In the genomic region with DNA sequence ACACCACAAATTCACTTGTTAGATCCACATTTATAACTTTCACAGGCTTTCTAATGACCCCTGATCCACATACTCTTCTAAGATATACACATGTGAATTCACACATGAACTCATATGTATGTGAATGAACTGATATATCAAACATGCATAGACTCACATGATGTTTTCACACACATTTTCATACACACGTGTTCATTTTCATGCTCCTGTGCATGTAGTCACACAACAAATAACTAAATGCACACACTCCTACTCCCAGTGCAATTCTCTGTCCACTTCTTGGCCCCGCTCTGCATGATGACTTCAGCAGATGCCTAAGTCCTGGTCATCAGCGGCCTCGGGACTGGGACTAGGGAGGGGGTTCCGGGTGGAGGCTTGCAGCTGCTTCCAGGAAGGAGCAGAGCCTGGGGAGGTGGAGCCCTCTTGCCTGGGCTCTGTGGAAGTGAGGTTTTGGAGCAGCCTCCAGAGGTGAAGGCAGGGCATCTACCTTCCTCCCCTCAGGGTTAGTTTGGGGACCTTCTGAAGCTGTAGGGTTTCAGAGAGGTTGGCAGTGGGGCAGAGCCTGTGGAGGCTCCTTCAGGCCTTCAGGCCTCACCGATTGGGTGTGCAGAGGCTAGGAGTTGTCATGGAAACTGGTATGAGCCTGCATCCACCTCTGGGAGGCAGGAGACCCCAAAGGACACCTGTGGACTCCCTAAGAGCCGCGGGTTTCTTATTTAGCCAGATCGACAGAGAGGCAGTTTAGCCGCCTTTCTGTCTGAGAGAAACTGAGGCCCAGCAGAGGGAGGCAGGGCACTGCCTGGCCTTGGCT, we compare ENCODE assay signal across 8 cellular contexts. TPM values are rescaled to one million over a fixed set of nuclear protein-coding genes. Genes with fewer than 3 reads are reported as not detected.
DNase-seq lines count a peak whose midpoint lies in the region; ATAC-seq, FAIRE-seq and TF ChIP-seq lines count a peak whose summit lies in the region.

No MANE protein-coding gene starts in this region.

- ATAC-seq in naive thymus-derived CD8-positive, alpha-beta T cell: no peak
- ATAC-seq in HG03460 (IDR thresholded peaks at IDR 0.05; ENCODE audit: unreplicated experiment): no peak

- DNase-seq in D721Med (ENCODE audit: insufficient read length, low spot score): no peak
- peak; percentile 26 for DNase-seq in T1000 (lab: John Stamatoyannopoulos, UW)
- DNase-seq in fibroblast of gingiva (ENCODE audit: low read depth): peak; percentile 92
- no peak for DNase-seq in naive thymus-derived CD8-positive, alpha-beta T cell
- DNase-seq in DMS79 (lab: John Stamatoyannopoulos, UW): no peak
- no peak for DNase-seq in DMS114 treated with DMSO at 0.1 percent for 48 hours (lab: John Stamatoyannopoulos, UW; ENCODE audit: unreplicated experiment)
- no peak for DNase-seq in stimulated activated CD8-positive, alpha-beta memory T cell treated with anti-CD3 and anti-CD28 coated beads, Interleukin-4, amount 100 ng/mL, for 48 hours

- no peak for TF ChIP-seq CTCF in D721Med (IDR thresholded peaks at IDR 0.05; ENCODE audit: insufficient read depth, missing control alignments)

- H3K27me3 Mint-ChIP-seq in naive thymus-derived CD8-positive, alpha-beta T cell: no peaks in the 10 kb centered on the region

- peaks cover 0 to 9% (median 0%) of the 10 kb centered on the region in 3 donors for H3K36me3 Mint-ChIP-seq in naive thymus-derived CD8-positive, alpha-beta T cell

- POLR2A ChIA-PET in naive thymus-derived CD8-positive, alpha-beta T cell (lab: Charles Lee): no interaction called here

- peak overlapping the region; percentile 26 to 89 (median 79) for H3K4me3 Mint-ChIP-seq in naive thymus-derived CD8-positive, alpha-beta T cell

- no peaks in the 10 kb centered on the region for H3K9me3 Mint-ChIP-seq in naive thymus-derived CD8-positive, alpha-beta T cell

- peak; percentile 46 for FAIRE-seq in D721Med (lab: Jason Lieb, UNC)

- H3K27ac Mint-ChIP-seq in naive thymus-derived CD8-positive, alpha-beta T cell: peak overlapping the region; percentile 13 to 97 (median 80)

- peaks cover 20 to 29% (median 25%) of the 10 kb centered on the region in 4 donors for H3K4me1 Mint-ChIP-seq in naive thymus-derived CD8-positive, alpha-beta T cell

RNA-seq across cellular contexts. Expression of a gene that starts 1.8 kb away (rescaled TPM):
- 10 to 100 TPM; 33.5 to 34.3 TPM for total RNA-seq in naive thymus-derived CD8-positive, alpha-beta T cell
- 10 to 100 TPM; 10.8 to 19.5 (median 13.1) TPM for polyA plus RNA-seq in naive thymus-derived CD8-positive, alpha-beta T cell

RNA-seq across cellular contexts. Expression of a gene that starts 14.1 kb away (rescaled TPM):
- 10 to 100 TPM; 17.0 to 18.2 TPM for total RNA-seq in naive thymus-derived CD8-positive, alpha-beta T cell
- polyA plus RNA-seq in naive thymus-derived CD8-positive, alpha-beta T cell: 10 to 100 TPM in 1 of 3 donors, 1 to 10 TPM in 2; 5.3 to 18.2 (median 9.7) TPM

RNA-seq across cellular contexts. Expression of a gene that starts 14.1 kb away (rescaled TPM):
- total RNA-seq in naive thymus-derived CD8-positive, alpha-beta T cell: 10 to 100 TPM; 64.9 to 66.6 TPM
- polyA plus RNA-seq in naive thymus-derived CD8-positive, alpha-beta T cell: 100 to 1,000 TPM; 117 to 136 (median 123) TPM

RNA-seq across cellular contexts. Expression of a gene that starts 29.5 kb away (rescaled TPM):
- total RNA-seq in naive thymus-derived CD8-positive, alpha-beta T cell: 1 to 10 TPM; 1.3 to 1.4 TPM
- 1 to 10 TPM in 1 of 3 donors, under 1 TPM in 2; 0.39 to 1.1 (median 0.89) TPM for polyA plus RNA-seq in naive thymus-derived CD8-positive, alpha-beta T cell

RNA-seq across cellular contexts. Expression of a gene that starts 29.6 kb away (rescaled TPM):
- 10 to 100 TPM; 63.1 to 66.9 TPM for total RNA-seq in naive thymus-derived CD8-positive, alpha-beta T cell
- 10 to 100 TPM in 2 of 3 donors, 1 to 10 TPM in 1; 9.9 to 11.5 (median 11.2) TPM for polyA plus RNA-seq in naive thymus-derived CD8-positive, alpha-beta T cell

Comparison
In these comparisons a context has a peak if more than half of its experiments do, and no peak if none do; other contexts are left out.
1. DNase-seq: peak in T1000 (single experiment) and fibroblast of gingiva (single experiment); none in D721Med (single experiment), naive thymus-derived CD8-positive, alpha-beta T cell (0 of 10), DMS79 (single experiment), DMS114 treated with DMSO at 0.1 percent for 48 hours (single experiment) and stimulated activated CD8-positive, alpha-beta memory T cell treated with anti-CD3 and anti-CD28 coated beads, Interleukin-4, amount 100 ng/mL, for 48 hours (single experiment).